Comparison of ENCODE assay signal across 8 cellular contexts in genomic region chr19:1652471-1653299, GRCh38. TPM values are rescaled to one million over a fixed set of nuclear protein-coding genes. Genes with fewer than 3 reads are reported as not detected.
A peak's percentile ranks its signal among the peaks of the same experiment; 100 is the strongest.
DNase-seq lines count a peak whose midpoint lies in the region; ATAC-seq and TF ChIP-seq lines count a peak whose summit lies in the region.

TCF3 (minus strand) TSS chr19:1652615; CDS start chr19:1650248, 2,367 bp downstream.

- H3K4me3 ChIP-seq in KMS-11 (IDR thresholded peaks at IDR 0.05; ENCODE audit: insufficient read depth, low read depth, low read length) (no peak within 1 kb of the TSS), Peyer's patch (peak within 1 kb of the TSS; percentile 70 to 99 (median 92)), esophagus (ENCODE audit: low read depth in 1 of 2, low read length in 2 of 2) (peak within 1 kb of the TSS; percentile 66 to 78), mucosa of stomach (ENCODE audit: low read length) (peak within 1 kb of the TSS; percentile 14)

- H4K20me1 ChIP-seq in KMS-11 (ENCODE audit: insufficient read depth) = 0 out of 2 replicates have a peak, but pooled peaks cover 5% of the 10 kb centered on the region

- H3K9me3 ChIP-seq in Peyer's patch = no peaks in the 10 kb centered on the region
- no peaks in the 10 kb centered on the region for H3K9me3 ChIP-seq in esophagus (ENCODE audit: control insufficient read depth in 2 of 2, insufficient read depth in 1 of 2, low read depth in 1 of 2, low read length in 1 of 2)
- no peaks in the 10 kb centered on the region for H3K9me3 ChIP-seq in mucosa of stomach (ENCODE audit: control insufficient read depth, low read length)

- peaks cover 28% of the 10 kb centered on the region for H3K79me2 ChIP-seq in KMS-11 (ENCODE audit: insufficient read depth, low read depth)

- H3K27ac ChIP-seq in KMS-11 (peak within 1 kb of the TSS; percentile 99), Peyer's patch (peak within 1 kb of the TSS; percentile 95 to 100 (median 100)), esophagus (ENCODE audit: low read depth in 2 of 2, low read length in 1 of 2) (peak within 1 kb of the TSS; percentile 96 to 98)

- H3K36me3 ChIP-seq in KMS-11 (ENCODE audit: insufficient read depth) (no peaks in the 10 kb centered on the region), Peyer's patch (peaks cover 0 to 3% (median 0%) of the 10 kb centered on the region in 3 donors), esophagus (ENCODE audit: control insufficient read depth in 2 of 2, insufficient read depth in 2 of 2, low read length in 1 of 2) (peaks cover 0 to 2% of the 10 kb centered on the region in 2 donors), mucosa of stomach (ENCODE audit: control insufficient read depth, insufficient read depth, low read length) (no peaks in the 10 kb centered on the region)

- peak within 1 kb of the TSS; percentile 97 for H2AFZ ChIP-seq in KMS-11 (ENCODE audit: low read depth)

- H3K27me3 ChIP-seq in KMS-11 (ENCODE audit: insufficient read depth, low read depth) = peaks cover 4% of the 10 kb centered on the region; the same call in 1 of the 2 replicates
- no peaks in the 10 kb centered on the region for H3K27me3 ChIP-seq in Peyer's patch
- no peaks in the 10 kb centered on the region for H3K27me3 ChIP-seq in esophagus (ENCODE audit: control insufficient read depth in 1 of 2, insufficient read depth in 2 of 2, low read length in 2 of 2)
- no peaks in the 10 kb centered on the region for H3K27me3 ChIP-seq in mucosa of stomach (ENCODE audit: control insufficient read depth, insufficient read depth, low read length)

- H3K4me1 ChIP-seq in KMS-11 (ENCODE audit: low read depth, poor library complexity, severe bottlenecking) = peaks cover 27% of the 10 kb centered on the region
- H3K4me1 ChIP-seq in Peyer's patch = peaks cover 0 to 21% (median 13%) of the 10 kb centered on the region in 4 donors
- H3K4me1 ChIP-seq in esophagus (ENCODE audit: control insufficient read depth in 2 of 2, insufficient read depth in 2 of 2, low read length in 1 of 2) = peaks cover 0 to 5% of the 10 kb centered on the region in 2 donors
- H3K4me1 ChIP-seq in mucosa of stomach (ENCODE audit: control insufficient read depth, insufficient read depth, low read length) = peaks cover 39% of the 10 kb centered on the region

- WGBS in esophagus, 2 donors = 0% methylated on average over 77 to 107 of the region's 107 CpGs

- TF ChIP-seq POLR2A in Peyer's patch (IDR thresholded peaks at IDR 0.05) = peak; percentile 55 to 85

- DNase-seq in DMS53 treated with DMSO at 0.1 percent for 48 hours (lab: John Stamatoyannopoulos, UW; ENCODE audit: unreplicated experiment) = peak; percentile 87
- DNase-seq in Peyer's patch = peak; percentile 99
- peak; percentile 99 to 100 for DNase-seq in activated T-cell treated with anti-CD3 and anti-CD28 coated beads, Interleukin-2, amount 50 U/mL, for 48 hours
- peak; percentile 97 to 98 for DNase-seq in stimulated activated CD8-positive, alpha-beta memory T cell treated with anti-CD3 and anti-CD28 coated beads, Interleukin-7, amount 100 ng/mL, for 1 hour (ENCODE audit: low read depth in 2 of 2)

- TF ChIP-seq CTCF in KMS-11 (conservative IDR thresholded peaks at IDR 0.05; ENCODE audit: low read depth, low read length) = no peak
- TF ChIP-seq CTCF in Peyer's patch (IDR thresholded peaks at IDR 0.05) = peak in 1 of 6 experiments; percentile 19

- H3K9ac ChIP-seq in KMS-11 (peak within 1 kb of the TSS; percentile 100), mucosa of stomach (ENCODE audit: low read length) (peak within 1 kb of the TSS; percentile 92)

- ATAC-seq in GM21737 (IDR thresholded peaks at IDR 0.05; ENCODE audit: unreplicated experiment) = peak; percentile 60

- H3K4me2 ChIP-seq in KMS-11 = peak within 1 kb of the TSS; percentile 100

RNA-seq across cellular contexts. Expression of gene TCF3, which starts in this region (rescaled TPM):
- 100 to 1,000 TPM in 1 of 4 donors, 10 to 100 TPM in 3; 49.2 to 112 (median 80.3) TPM for total RNA-seq in Peyer's patch
- 10 to 100 TPM; 23.1 to 27.1 TPM for polyA plus RNA-seq in esophagus
